In genomic region chr2:217331577-217332139, GRCh38 we compare ENCODE assay signal across 11 cellular contexts.
A peak's percentile ranks its signal among the peaks of the same experiment; 100 is the strongest.
DNase-seq lines count a peak whose midpoint lies in the region; ATAC-seq and TF ChIP-seq lines count a peak whose summit lies in the region.
"Had no signal": no experiment of that assay in that cellular context is flagged by ENCODE, and none has a peak within 500 bp of the region (broad histone marks: within the 10 kb centered on the region; RNA-seq: fewer than 3 reads in every experiment).

No MANE protein-coding gene starts in this region.

- TF ChIP-seq CTCF in left ventricle myocardium inferior (IDR thresholded peaks at IDR 0.05; ENCODE audit: borderline replicate concordance) = no peak

- H3K27ac ChIP-seq in left ventricle myocardium inferior (replicated peaks) (peak overlapping the region; percentile 76), rectal smooth muscle tissue (ENCODE audit: low read depth, low read length) (peak overlapping the region; percentile 68)
- H3K27ac ChIP-seq: vagina had no signal

- ATAC-seq in HG02678 (IDR thresholded peaks at IDR 0.05; ENCODE audit: unreplicated experiment) = no peak

- intact Hi-C loops in left ventricle myocardium inferior (cut with micrococcal nuclease) = no loop called here

- peaks cover 21% of the 10 kb centered on the region for H3K4me1 ChIP-seq in adipocyte (ENCODE audit: control insufficient read depth, insufficient read depth, low read length)
- H3K4me1 ChIP-seq in left ventricle myocardium inferior = peaks cover 26% of the 10 kb centered on the region
- peaks cover 37% of the 10 kb centered on the region for H3K4me1 ChIP-seq in rectal smooth muscle tissue (ENCODE audit: control insufficient read depth, insufficient read depth, low read length)

- H3K9ac ChIP-seq in adipocyte (ENCODE audit: low read length) (peak overlapping the region; percentile 35), rectal smooth muscle tissue (ENCODE audit: low read length) (no peak overlapping the region)

- H3K9me3 ChIP-seq in adipocyte (ENCODE audit: control insufficient read depth, low read length) (no peaks in the 10 kb centered on the region), left ventricle myocardium inferior (replicated peaks) (no peaks in the 10 kb centered on the region)
- H3K9me3 ChIP-seq: vagina had no signal

- H3K36me3 ChIP-seq in adipocyte (ENCODE audit: control insufficient read depth, insufficient read depth, low read length, severe bottlenecking) (no peaks in the 10 kb centered on the region), left ventricle myocardium inferior (no peaks in the 10 kb centered on the region), rectal smooth muscle tissue (ENCODE audit: control insufficient read depth, insufficient read depth, low read length) (no peaks in the 10 kb centered on the region)
- H3K36me3 ChIP-seq: vagina had no signal

- no peaks in the 10 kb centered on the region for H3K27me3 ChIP-seq in adipocyte (replicated peaks; ENCODE audit: control insufficient read depth, insufficient read depth, low read length)
- no peaks in the 10 kb centered on the region for H3K27me3 ChIP-seq in left ventricle myocardium inferior (ENCODE audit: low read depth)
- no peaks in the 10 kb centered on the region for H3K27me3 ChIP-seq in rectal smooth muscle tissue (ENCODE audit: control insufficient read depth, insufficient read depth, low read length)
- H3K27me3 ChIP-seq: vagina had no signal

- peak; percentile 76 for DNase-seq in GM03348 (ENCODE audit: low spot score)
- peak; percentile 70 for DNase-seq in adipocyte (ENCODE audit: low read depth)
- DNase-seq in left ventricle myocardium inferior = no peak
- DNase-seq in NCI-H524 treated with DMSO at 0.1 percent for 48 hours (lab: John Stamatoyannopoulos, UW) = no peak
- DNase-seq in Ammon's horn (ENCODE audit: low spot score) = no peak
- no peak for DNase-seq in activated CD4-positive, alpha-beta T cell treated with anti-CD3 and anti-CD28 coated beads, Interleukin-2, amount 50 U/mL, for 1 hour
- DNase-seq: activated CD4-positive, CD25-positive, alpha-beta regulatory T cell; NCI-H2081 treated with DMSO at 0.1 percent for 48 hours had no signal

- H3K4me3 ChIP-seq in adipocyte (ENCODE audit: low read length) = no peak overlapping the region
- no peak overlapping the region for H3K4me3 ChIP-seq in left ventricle myocardium inferior
- no peak overlapping the region for H3K4me3 ChIP-seq in rectal smooth muscle tissue (ENCODE audit: low read length)
- H3K4me3 ChIP-seq: vagina had no signal

Comparison
In these comparisons a context has a peak if more than half of its experiments do, and no peak if none do; other contexts are left out.
1. DNase-seq: peak in GM03348 (single experiment) and adipocyte (single experiment); none in left ventricle myocardium inferior (single experiment), NCI-H524 treated with DMSO at 0.1 percent for 48 hours (single experiment), Ammon's horn (single experiment) and activated CD4-positive, alpha-beta T cell treated with anti-CD3 and anti-CD28 coated beads, Interleukin-2, amount 50 U/mL, for 1 hour (single experiment).